Comparison of ENCODE assay signal across 19 cellular contexts in genomic region chr14:78092040-78092439, GRCh38.
"Had no signal": no experiment of that assay in that cellular context is flagged by ENCODE, and none has a peak within 500 bp of the region (broad histone marks: within the 10 kb centered on the region; RNA-seq: fewer than 3 reads in every experiment).

No MANE protein-coding gene starts in this region.

- H3K36me3 ChIP-seq: esophagus muscularis mucosa, right lobe of liver, suprapubic skin, transverse colon, vagina had no signal

- H3K27ac ChIP-seq: coronary artery, esophagus muscularis mucosa, foreskin keratinocyte, psoas muscle, right lobe of liver, suprapubic skin, transverse colon, vagina had no signal

- H3K4me3 ChIP-seq: coronary artery, esophagus muscularis mucosa, lung, psoas muscle, right lobe of liver, smooth muscle cell, suprapubic skin, transverse colon, vagina had no signal

- H3K4me2 ChIP-seq: smooth muscle cell had no signal

- H3K9me3 ChIP-seq: esophagus muscularis mucosa, psoas muscle, right lobe of liver, suprapubic skin, transverse colon, vagina had no signal

- ATAC-seq: foreskin keratinocyte; natural killer cell; psoas muscle; stimulated activated naive CD8-positive, alpha-beta T cell treated with anti-CD3 and anti-CD28 coated beads, Interleukin-15, amount 100 ng/mL, for 72 hours had no signal

- DNase-seq: dermis blood vessel endothelial cell; effector memory CD4-positive, alpha-beta T cell; foreskin keratinocyte; natural killer cell; psoas muscle; right lobe of liver; stimulated activated CD4-positive, alpha-beta T cell treated with anti-CD3 and anti-CD28 coated beads, Interleukin-12 subunit alpha, Interleukin-12 subunit beta, amount 100 ng/mL, for 4 hours; stimulated activated CD4-positive, alpha-beta T cell treated with anti-CD3 and anti-CD28 coated beads, Interleukin-1b, Interleukin-23, amount 100 ng/mL, for 48 hours; stimulated activated CD4-positive, alpha-beta T cell treated with anti-CD3 and anti-CD28 coated beads, Interleukin-4, amount 100 ng/mL, for 1 hour; stimulated activated CD8-positive, alpha-beta memory T cell treated with anti-CD3 and anti-CD28 coated beads, Interleukin-4, amount 100 ng/mL, for 48 hours; stimulated activated naive CD4-positive, alpha-beta T cell; stimulated activated naive CD8-positive, alpha-beta T cell treated with anti-CD3 and anti-CD28 coated beads, Interleukin-15, amount 100 ng/mL, for 72 hours; transverse colon had no signal

- H3K27me3 ChIP-seq: foreskin keratinocyte, right lobe of liver, suprapubic skin, transverse colon, vagina had no signal

- H3K4me1 ChIP-seq: esophagus muscularis mucosa, foreskin keratinocyte, right lobe of liver, suprapubic skin, transverse colon, vagina had no signal
